ENCODE assay signal across 10 cellular contexts in the genomic region with DNA sequence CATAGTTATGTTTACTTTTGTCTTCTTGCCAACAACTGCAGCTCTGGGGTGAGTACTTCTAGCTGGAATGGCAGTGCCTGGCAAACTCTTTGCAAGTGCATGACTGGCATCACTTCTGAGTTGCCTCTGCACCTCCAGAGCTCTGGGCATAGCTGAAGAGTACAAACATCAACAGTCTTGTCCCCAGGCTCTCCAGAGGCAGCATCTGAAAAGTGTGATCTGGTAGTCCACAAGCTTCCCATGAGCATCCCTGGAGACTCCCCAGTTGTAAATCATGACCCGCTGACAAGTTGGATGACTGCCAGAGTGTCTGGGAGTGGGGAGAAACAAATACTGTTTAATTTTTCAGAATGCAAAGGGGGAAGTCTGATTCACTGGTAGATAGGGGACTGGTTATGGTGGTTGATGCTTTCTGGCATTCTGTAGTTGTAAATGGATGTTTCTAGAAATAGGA.
DNase-seq lines count a peak whose midpoint lies in the region; ATAC-seq and TF ChIP-seq lines count a peak whose summit lies in the region.
"Had no signal": no experiment of that assay in that cellular context is flagged by ENCODE, and none has a peak within 500 bp of the region (broad histone marks: within the 10 kb centered on the region; RNA-seq: fewer than 3 reads in every experiment).

No MANE protein-coding gene starts in this region.

- no CpG with 5 or more reads among the region's 1 CpG for WGBS in right lobe of liver (ENCODE audit: insufficient coverage, low coverage, low lambda C conversion rate, missing lambda C conversion rate)

- no peak overlapping the region for H3K27ac Mint-ChIP-seq in natural killer cell
- H3K27ac Mint-ChIP-seq in stimulated activated effector memory CD8-positive, alpha-beta T cell treated with anti-CD3 and anti-CD28 coated beads, Interleukin-12 subunit alpha, Interleukin-12 subunit beta, amount 100 ng/mL, for 72 hours, result no peak overlapping the region
- H3K27ac Mint-ChIP-seq: activated naive CD8-positive, alpha-beta T cell treated with anti-CD3 and anti-CD28 coated beads for 36 hours had no signal

- H3K9me3 ChIP-seq in right lobe of liver, result no peaks in the 10 kb centered on the region

- no peaks in the 10 kb centered on the region for H3K4me1 ChIP-seq in right lobe of liver

- H3K36me3 ChIP-seq in right lobe of liver, result no peaks in the 10 kb centered on the region

- TF ChIP-seq CTCF in natural killer cell (IDR thresholded peaks at IDR 0.05), result no peak
- no peak for TF ChIP-seq CTCF in right lobe of liver (IDR thresholded peaks at IDR 0.05)

- H3K27me3 ChIP-seq in right lobe of liver, result no peaks in the 10 kb centered on the region

- H3K4me1 Mint-ChIP-seq in natural killer cell, result no peaks in the 10 kb centered on the region
- H3K4me1 Mint-ChIP-seq in stimulated activated effector memory CD8-positive, alpha-beta T cell treated with anti-CD3 and anti-CD28 coated beads, Interleukin-12 subunit alpha, Interleukin-12 subunit beta, amount 100 ng/mL, for 72 hours, result no peaks in the 10 kb centered on the region
- H3K4me1 Mint-ChIP-seq: activated naive CD8-positive, alpha-beta T cell treated with anti-CD3 and anti-CD28 coated beads for 36 hours; naive thymus-derived CD8-positive, alpha-beta T cell had no signal

- peaks cover 20 to 36% of the 10 kb centered on the region in 2 donors for H3K27me3 Mint-ChIP-seq in natural killer cell (ENCODE audit: low read depth in 2 of 2)

- H3K4me3 Mint-ChIP-seq in natural killer cell, result no peak overlapping the region
- no peak overlapping the region for H3K4me3 Mint-ChIP-seq in stimulated activated effector memory CD8-positive, alpha-beta T cell treated with anti-CD3 and anti-CD28 coated beads, Interleukin-12 subunit alpha, Interleukin-12 subunit beta, amount 100 ng/mL, for 72 hours
- H3K4me3 Mint-ChIP-seq: activated naive CD8-positive, alpha-beta T cell treated with anti-CD3 and anti-CD28 coated beads for 36 hours; naive thymus-derived CD8-positive, alpha-beta T cell had no signal

- no peak overlapping the region for H3K4me3 ChIP-seq in right lobe of liver

- no peaks in the 10 kb centered on the region for H3K9me3 Mint-ChIP-seq in natural killer cell
- no peaks in the 10 kb centered on the region for H3K9me3 Mint-ChIP-seq in stimulated activated effector memory CD8-positive, alpha-beta T cell treated with anti-CD3 and anti-CD28 coated beads, Interleukin-12 subunit alpha, Interleukin-12 subunit beta, amount 100 ng/mL, for 72 hours
- H3K9me3 Mint-ChIP-seq: activated naive CD8-positive, alpha-beta T cell treated with anti-CD3 and anti-CD28 coated beads for 36 hours; naive thymus-derived CD8-positive, alpha-beta T cell had no signal

- TF ChIP-seq POLR2A in right lobe of liver (IDR thresholded peaks at IDR 0.05), result no peak

- no peak overlapping the region for H3K27ac ChIP-seq in right lobe of liver

- intact Hi-C loops in natural killer cell (cut with micrococcal nuclease) (no loop called here), right lobe of liver (cut with DNase I) (no loop called here)

- peak; percentile 74 for DNase-seq in Daoy (ENCODE audit: low read depth)
- DNase-seq in NCI-H128 (lab: John Stamatoyannopoulos, UW; ENCODE audit: unreplicated experiment), result peak; percentile 15
- peak; percentile 41 for DNase-seq in SW480 (ENCODE audit: low spot score)
- DNase-seq in iris pigment epithelial cell (ENCODE audit: low read depth), result peak; percentile 14
- no peak for DNase-seq in LoVo (ENCODE audit: low spot score)
- no peak for DNase-seq in natural killer cell
- DNase-seq in stimulated activated effector memory CD8-positive, alpha-beta T cell treated with anti-CD3 and anti-CD28 coated beads, Interleukin-12 subunit alpha, Interleukin-12 subunit beta, amount 100 ng/mL, for 72 hours (ENCODE audit: low spot score in 2 of 2), result no peak
- DNase-seq in right lobe of liver, result no peak
- DNase-seq: activated naive CD8-positive, alpha-beta T cell treated with anti-CD3 and anti-CD28 coated beads for 36 hours; naive thymus-derived CD8-positive, alpha-beta T cell had no signal

- ATAC-seq in natural killer cell (no peak), right lobe of liver (no peak)
- ATAC-seq in stimulated activated effector memory CD8-positive, alpha-beta T cell treated with anti-CD3 and anti-CD28 coated beads, Interleukin-12 subunit alpha, Interleukin-12 subunit beta, amount 100 ng/mL, for 72 hours, result no peak
- ATAC-seq: naive thymus-derived CD8-positive, alpha-beta T cell had no signal

- H3K36me3 Mint-ChIP-seq in natural killer cell, result no peaks in the 10 kb centered on the region
- H3K36me3 Mint-ChIP-seq in stimulated activated effector memory CD8-positive, alpha-beta T cell treated with anti-CD3 and anti-CD28 coated beads, Interleukin-12 subunit alpha, Interleukin-12 subunit beta, amount 100 ng/mL, for 72 hours, result no peaks in the 10 kb centered on the region
- H3K36me3 Mint-ChIP-seq: activated naive CD8-positive, alpha-beta T cell treated with anti-CD3 and anti-CD28 coated beads for 36 hours had no signal

Comparison
In these comparisons a context has a peak if more than half of its experiments do, and no peak if none do; other contexts are left out.
1. DNase-seq: peak in Daoy (single experiment), NCI-H128 (single experiment), SW480 (single experiment) and iris pigment epithelial cell (single experiment); none in LoVo (single experiment), natural killer cell (single experiment), stimulated activated effector memory CD8-positive, alpha-beta T cell treated with anti-CD3 and anti-CD28 coated beads, Interleukin-12 subunit alpha, Interleukin-12 subunit beta, amount 100 ng/mL, for 72 hours (0 of 2) and right lobe of liver (0 of 3).